ENCODE assay signal across 10 cellular contexts in genomic region chr15:67089218-67090193, GRCh38. TPM values are rescaled to one million over a fixed set of nuclear protein-coding genes. Genes with fewer than 3 reads are reported as not detected.
DNase-seq lines count a peak whose midpoint lies in the region; ATAC-seq, FAIRE-seq and TF ChIP-seq lines count a peak whose summit lies in the region.
"Had no signal": no experiment of that assay in that cellular context is flagged by ENCODE, and none has a peak within 500 bp of the region (broad histone marks: within the 10 kb centered on the region; RNA-seq: fewer than 3 reads in every experiment).

No MANE protein-coding gene starts in this region.

- TF ChIP-seq POLR2A in NB4 (IDR thresholded peaks at IDR 0.05; ENCODE audit: extremely low read depth, insufficient read length), result no peak

- H3K4me2 ChIP-seq in neuronal stem cell (ENCODE audit: insufficient read depth, low read length, poor library complexity, severe bottlenecking), result no peak overlapping the region

- intact Hi-C loops in CD4-positive, alpha-beta memory T cell (cut with micrococcal nuclease), result no loop called here

- no peak overlapping the region for H2BK15ac ChIP-seq in neuronal stem cell (ENCODE audit: low read length)

- H2BK120ac ChIP-seq in neuronal stem cell (ENCODE audit: low read depth, low read length), result no peak overlapping the region

- H3K14ac ChIP-seq in neuronal stem cell (ENCODE audit: low read length), result no peak overlapping the region

- H3K9me3 ChIP-seq in CD4-positive, alpha-beta memory T cell (ENCODE audit: control insufficient read depth in 1 of 2, low read length in 2 of 2), result no peaks in the 10 kb centered on the region
- no peaks in the 10 kb centered on the region for H3K9me3 ChIP-seq in neuronal stem cell (replicated peaks in 1 of 2; ENCODE audit: control insufficient read depth in 2 of 2, insufficient read depth in 1 of 2, low read depth in 1 of 2, low read length in 2 of 2)

- H3K4me3 Mint-ChIP-seq in CD4-positive, alpha-beta memory T cell, result peak overlapping the region; percentile 2 to 85 (median 45)
- no peak overlapping the region for H3K4me3 Mint-ChIP-seq in chondrocyte (ENCODE audit: unreplicated experiment)

- no peak overlapping the region for H3K4ac ChIP-seq in neuronal stem cell (ENCODE audit: low read length)

- peak overlapping the region in 6 of 7 donors; percentile 74 to 99 (median 90) for H3K27ac Mint-ChIP-seq in CD4-positive, alpha-beta memory T cell
- peak overlapping the region; percentile 49 for H3K27ac Mint-ChIP-seq in chondrocyte (ENCODE audit: unreplicated experiment)
- H3K27ac Mint-ChIP-seq: stimulated activated memory B cell treated with anti-CD40 and anti-IgM and Interleukin-4, amounts not matched to agents 10 μg/mL and 1 μg/mL and 100 μg/mL, for 72 hours had no signal

- no peaks in the 10 kb centered on the region for H3K27me3 ChIP-seq in CD4-positive, alpha-beta memory T cell (ENCODE audit: insufficient read depth, low read length)
- H3K27me3 ChIP-seq in neuronal stem cell (ENCODE audit: control insufficient read depth in 3 of 3, insufficient read depth in 3 of 3, low read depth in 1 of 3, low read length in 3 of 3), result no peaks in the 10 kb centered on the region

- H3K23ac ChIP-seq in neuronal stem cell (ENCODE audit: low read depth, low read length, poor library complexity), result peak overlapping the region; percentile 59

- H3K9me3 Mint-ChIP-seq in CD4-positive, alpha-beta memory T cell, result peaks cover 0 to 3% (median 0%) of the 10 kb centered on the region in 8 donors
- no peaks in the 10 kb centered on the region for H3K9me3 Mint-ChIP-seq in chondrocyte (ENCODE audit: low read depth)
- H3K9me3 Mint-ChIP-seq: stimulated activated memory B cell treated with anti-CD40 and anti-IgM and Interleukin-4, amounts not matched to agents 10 μg/mL and 1 μg/mL and 100 μg/mL, for 72 hours had no signal

- TF ChIP-seq CTCF in NB4 (IDR thresholded peaks at IDR 0.05; ENCODE audit: low read depth, low read length) (no peak), chondrocyte (IDR thresholded peaks at IDR 0.05) (no peak)

- peak overlapping the region; percentile 84 for H3K18ac ChIP-seq in neuronal stem cell (ENCODE audit: low read length)

- POLR2A ChIA-PET in CD4-positive, alpha-beta memory T cell (lab: Charles Lee; ENCODE audit: partially characterized antibody), result interaction anchor here (0.7 to 16.2 kb wide), 9 partner anchors 8 to 30 kb away, joined by 3 to 382 read pairs (median 61); partner anchors contain the start of gene SMAD3

- H3K27ac ChIP-seq in CD4-positive, alpha-beta memory T cell (ENCODE audit: low read depth, low read length), result no peak overlapping the region
- no peak overlapping the region for H3K27ac ChIP-seq in neuronal stem cell (replicated peaks; ENCODE audit: low read length)

- peaks cover 5 to 29% of the 10 kb centered on the region in 2 donors for H3K36me3 Mint-ChIP-seq in CD4-positive, alpha-beta memory T cell
- H3K36me3 Mint-ChIP-seq in chondrocyte (ENCODE audit: low read depth), result no peaks in the 10 kb centered on the region

- no peak overlapping the region for H2AK5ac ChIP-seq in neuronal stem cell (ENCODE audit: low read depth, low read length)

- no peak for ATAC-seq in GM19324 (IDR thresholded peaks at IDR 0.05; ENCODE audit: low FRiP score, unreplicated experiment)
- ATAC-seq in HG03354 (IDR thresholded peaks at IDR 0.05; ENCODE audit: poor library complexity, severe bottlenecking, unreplicated experiment), result no peak
- ATAC-seq: stimulated activated memory B cell treated with anti-CD40 and anti-IgM and Interleukin-4, amounts not matched to agents 10 μg/mL and 1 μg/mL and 100 μg/mL, for 72 hours had no signal

- no peak overlapping the region for H4K91ac ChIP-seq in neuronal stem cell (ENCODE audit: low read depth, low read length, poor library complexity)

- no peak for FAIRE-seq in GM19239 (lab: Jason Lieb, UNC)

- no peak overlapping the region for H3K4me3 ChIP-seq in CD4-positive, alpha-beta memory T cell (ENCODE audit: low read length in 2 of 2)
- H3K4me3 ChIP-seq in NB4 (ENCODE audit: low read depth, low read length), result no peak overlapping the region
- H3K4me3 ChIP-seq in neuronal stem cell (ENCODE audit: low read length in 2 of 2), result no peak overlapping the region

- H4K8ac ChIP-seq in neuronal stem cell (ENCODE audit: low read depth, low read length), result no peak overlapping the region

- H2BK12ac ChIP-seq in neuronal stem cell (ENCODE audit: low read length), result peak overlapping the region; percentile 63

- DNase-seq in CD4-positive, alpha-beta memory T cell, result no peak
- DNase-seq in NB4 (ENCODE audit: low read depth), result peak; percentile 56
- no peak for DNase-seq in chondrocyte (ENCODE audit: low spot score)
- no peak for DNase-seq in neuronal stem cell (ENCODE audit: low spot score)
- DNase-seq in kidney glomerular epithelial cell (lab: John Stamatoyannopoulos, UW), result no peak
- DNase-seq in GM19239 (ENCODE audit: insufficient read length, low spot score), result no peak
- DNase-seq: hippocampal formation had no signal

- CTCF ChIA-PET in CD4-positive, alpha-beta memory T cell (lab: Charles Lee; ENCODE audit: partially characterized antibody), result interaction anchor here (1.1 kb wide), 1 partner anchor 12 kb away, joined by 6 read pairs; no protein-coding TSS in a partner anchor

- WGBS in neuronal stem cell (ENCODE audit: extremely low coverage in 2 of 2, insufficient read length in 2 of 2, insufficient replicate concordance in 1 of 2), 2 donors, result no CpG with 5 or more reads among the region's 15 CpGs

- H3K4me1 Mint-ChIP-seq in CD4-positive, alpha-beta memory T cell, result peaks cover 70 to 100% (median 91%) of the 10 kb centered on the region in 4 donors
- H3K4me1 Mint-ChIP-seq in chondrocyte (ENCODE audit: low read depth), result peaks cover 62% of the 10 kb centered on the region

- peaks cover 100% of the 10 kb centered on the region for H3K4me1 ChIP-seq in CD4-positive, alpha-beta memory T cell (ENCODE audit: insufficient read depth, low read length)
- peaks cover 24 to 49% of the 10 kb centered on the region in 2 donors for H3K4me1 ChIP-seq in neuronal stem cell (ENCODE audit: control insufficient read depth in 2 of 2, insufficient read depth in 1 of 2, low read depth in 1 of 2, low read length in 2 of 2)

- peak overlapping the region; percentile 44 for H3K9ac ChIP-seq in neuronal stem cell (ENCODE audit: low read depth, low read length, poor library complexity)

- H2BK5ac ChIP-seq in neuronal stem cell (ENCODE audit: low read length), result peak overlapping the region; percentile 35

- no peaks in the 10 kb centered on the region for H3K27me3 Mint-ChIP-seq in CD4-positive, alpha-beta memory T cell
- H3K27me3 Mint-ChIP-seq in chondrocyte (ENCODE audit: low read depth), result no peaks in the 10 kb centered on the region
- H3K27me3 Mint-ChIP-seq: stimulated activated memory B cell treated with anti-CD40 and anti-IgM and Interleukin-4, amounts not matched to agents 10 μg/mL and 1 μg/mL and 100 μg/mL, for 72 hours had no signal

- H3K79me1 ChIP-seq in neuronal stem cell (ENCODE audit: low read depth, low read length), result peaks cover 10% of the 10 kb centered on the region

- H3K36me3 ChIP-seq in CD4-positive, alpha-beta memory T cell (ENCODE audit: insufficient read depth, low read length), result peaks cover 12% of the 10 kb centered on the region
- peaks cover 0 to 50% of the 10 kb centered on the region in 2 donors for H3K36me3 ChIP-seq in neuronal stem cell (replicated peaks in 1 of 2; ENCODE audit: control insufficient read depth in 2 of 2, insufficient read depth in 2 of 2, low read length in 2 of 2)

- H2AFZ ChIP-seq in neuronal stem cell (ENCODE audit: low read length), result no peak overlapping the region

RNA-seq across cellular contexts. Expression of gene SMAD3, which starts 24.1 kb away (rescaled TPM):
- total RNA-seq in CD4-positive, alpha-beta memory T cell, result 100 to 1,000 TPM; 189 to 197 TPM
- 10 to 100 TPM; 14.6 to 31.9 TPM for polyA plus RNA-seq in CD4-positive, alpha-beta memory T cell
- total RNA-seq in chondrocyte, result 19.0 to 27.2 TPM (median 23.2 TPM) in 3 replicates
- polyA plus RNA-seq in neuronal stem cell (2013, experiment 1 of 2), result 32.6 TPM
- polyA plus RNA-seq in neuronal stem cell (2013, experiment 2 of 2), result 32.9 TPM
